ENCODE assay signal across 8 cellular contexts in genomic region chr13:28494537-28494860, GRCh38. TPM values are rescaled to one million over a fixed set of nuclear protein-coding genes. Genes with fewer than 3 reads are reported as not detected.
A peak's percentile ranks its signal among the peaks of the same experiment; 100 is the strongest.
DNase-seq lines count a peak whose midpoint lies in the region; ATAC-seq and TF ChIP-seq lines count a peak whose summit lies in the region.

No MANE protein-coding gene starts in this region.

- peaks cover 32% of the 10 kb centered on the region for H3K4me1 Mint-ChIP-seq in activated CD4-positive, alpha-beta T cell treated with anti-CD3 and anti-CD28 coated beads, Interleukin-2, amount 10 ng/mL, durations not matched to agents 7 days and 5 days
- H3K4me1 Mint-ChIP-seq in activated CD8-positive, alpha-beta T cell treated with anti-CD3 and anti-CD28 coated beads for 36 hours (ENCODE audit: low read depth), result peaks cover 26% of the 10 kb centered on the region

- H3K9me3 ChIP-seq in subcutaneous abdominal adipose tissue (ENCODE audit: control insufficient read depth in 5 of 5, low read length in 5 of 5), result no peaks in the 10 kb centered on the region
- no peaks in the 10 kb centered on the region for H3K9me3 ChIP-seq in OCI-LY7 (ENCODE audit: low read length)

- H3K27ac ChIP-seq in subcutaneous abdominal adipose tissue (ENCODE audit: low read depth, low read length) (peak overlapping the region; percentile 74), OCI-LY7 (ENCODE audit: low read depth, low read length, poor library complexity, severe bottlenecking) (no peak overlapping the region)

- no peaks in the 10 kb centered on the region for H3K9me2 ChIP-seq in OCI-LY7 (ENCODE audit: insufficient read depth, low read length)

- DNase-seq in activated CD4-positive, alpha-beta T cell treated with anti-CD3 and anti-CD28 coated beads, Interleukin-2, amount 10 ng/mL, durations not matched to agents 7 days and 5 days, result no peak
- no peak for DNase-seq in activated CD4-positive, alpha-beta T cell treated with anti-CD3 and anti-CD28 coated beads, Interleukin-2, amount 50 U/mL, for 4 hours
- peak; percentile 11 for DNase-seq in activated CD8-positive, alpha-beta T cell treated with anti-CD3 and anti-CD28 coated beads for 36 hours
- peak; percentile 35 for DNase-seq in iPS-NIHi11 (ENCODE audit: low spot score)
- DNase-seq in activated effector memory CD4-positive, alpha-beta T cell treated with anti-CD3 and anti-CD28 coated beads, Interleukin-2, amount 50 U/mL, for 16 hours, result no peak
- no peak for DNase-seq in OCI-LY7 (ENCODE audit: low spot score)
- no peak for DNase-seq in NCI-H1092 treated with DMSO at 0.1 percent for 48 hours (lab: John Stamatoyannopoulos, UW)

- no peaks in the 10 kb centered on the region for H3K9me3 Mint-ChIP-seq in activated CD4-positive, alpha-beta T cell treated with anti-CD3 and anti-CD28 coated beads, Interleukin-2, amount 10 ng/mL, durations not matched to agents 7 days and 5 days
- H3K9me3 Mint-ChIP-seq in activated CD8-positive, alpha-beta T cell treated with anti-CD3 and anti-CD28 coated beads for 36 hours, result no peaks in the 10 kb centered on the region

- H3K4me3 Mint-ChIP-seq in activated CD4-positive, alpha-beta T cell treated with anti-CD3 and anti-CD28 coated beads, Interleukin-2, amount 10 ng/mL, durations not matched to agents 7 days and 5 days, result peak overlapping the region; percentile 55
- H3K4me3 Mint-ChIP-seq in activated CD8-positive, alpha-beta T cell treated with anti-CD3 and anti-CD28 coated beads for 36 hours, result peak overlapping the region; percentile 75

- no peak for TF ChIP-seq CTCF in activated CD8-positive, alpha-beta T cell treated with anti-CD3 and anti-CD28 coated beads for 36 hours (IDR thresholded peaks at IDR 0.05)
- TF ChIP-seq CTCF in OCI-LY7 (conservative IDR thresholded peaks at IDR 0.05; ENCODE audit: low read length), result no peak

- H3K27me3 ChIP-seq in subcutaneous abdominal adipose tissue (ENCODE audit: control insufficient read depth in 5 of 5, insufficient read depth in 4 of 5, low read length in 5 of 5), result peaks cover 21 to 57% (median 38%) of the 10 kb centered on the region in 5 donors

- no peaks in the 10 kb centered on the region for H4K20me1 ChIP-seq in OCI-LY7 (ENCODE audit: insufficient read depth, low read length)

- H3K36me3 ChIP-seq in subcutaneous abdominal adipose tissue (ENCODE audit: control insufficient read depth in 5 of 5, insufficient read depth in 5 of 5, low read length in 5 of 5) (no peaks in the 10 kb centered on the region), OCI-LY7 (ENCODE audit: insufficient read depth, low read length) (no peaks in the 10 kb centered on the region)

- POLR2A ChIA-PET in activated CD4-positive, alpha-beta T cell treated with anti-CD3 and anti-CD28 coated beads, Interleukin-2, amount 10 ng/mL, durations not matched to agents 7 days and 5 days (lab: Charles Lee), result no interaction called here
- POLR2A ChIA-PET in activated CD8-positive, alpha-beta T cell treated with anti-CD3 and anti-CD28 coated beads for 36 hours (lab: Charles Lee), result no interaction called here
- POLR2A ChIA-PET in OCI-LY7 (lab: Charles Lee), result no interaction called here

- H3K4me1 ChIP-seq in subcutaneous abdominal adipose tissue (ENCODE audit: control insufficient read depth in 5 of 5, insufficient read depth in 5 of 5, low read length in 5 of 5) (peaks cover 0 to 48% (median 27%) of the 10 kb centered on the region in 5 donors), OCI-LY7 (ENCODE audit: insufficient read depth, low read length, poor library complexity, severe bottlenecking) (no peaks in the 10 kb centered on the region)

- no peak overlapping the region for H3K4me2 ChIP-seq in OCI-LY7 (ENCODE audit: low read length)

- ATAC-seq in activated CD8-positive, alpha-beta T cell treated with anti-CD3 and anti-CD28 coated beads for 36 hours, result peak; percentile 14

- H3K79me2 ChIP-seq in OCI-LY7 (ENCODE audit: insufficient read depth, low read depth, low read length), result no peaks in the 10 kb centered on the region

- H3K4me3 ChIP-seq in subcutaneous abdominal adipose tissue (ENCODE audit: low read depth in 1 of 5, low read length in 5 of 5) (peak overlapping the region in 4 of 5 donors; percentile 67 to 87 (median 74)), OCI-LY7 (ENCODE audit: low read depth, low read length, poor library complexity, severe bottlenecking) (no peak overlapping the region)

- CTCF ChIA-PET in activated CD4-positive, alpha-beta T cell treated with anti-CD3 and anti-CD28 coated beads, Interleukin-2, amount 10 ng/mL, durations not matched to agents 7 days and 5 days (lab: Charles Lee), result interaction anchor here (1.0 kb wide), 1 partner anchor 10 kb away, joined by 3 read pairs; no protein-coding TSS in a partner anchor
- CTCF ChIA-PET in activated CD8-positive, alpha-beta T cell treated with anti-CD3 and anti-CD28 coated beads for 36 hours (lab: Charles Lee), result interaction anchor here (1.0 kb wide), 1 partner anchor 60 kb away, joined by 3 read pairs; no protein-coding TSS in a partner anchor
- CTCF ChIA-PET in OCI-LY7 (lab: Charles Lee; ENCODE audit: unreplicated experiment), result no interaction called here

- H3K27ac Mint-ChIP-seq in activated CD4-positive, alpha-beta T cell treated with anti-CD3 and anti-CD28 coated beads, Interleukin-2, amount 10 ng/mL, durations not matched to agents 7 days and 5 days, result no peak overlapping the region
- no peak overlapping the region for H3K27ac Mint-ChIP-seq in activated CD8-positive, alpha-beta T cell treated with anti-CD3 and anti-CD28 coated beads for 36 hours

- peaks cover 2% of the 10 kb centered on the region for H3K36me3 Mint-ChIP-seq in activated CD4-positive, alpha-beta T cell treated with anti-CD3 and anti-CD28 coated beads, Interleukin-2, amount 10 ng/mL, durations not matched to agents 7 days and 5 days (ENCODE audit: low read depth)
- peaks cover 1% of the 10 kb centered on the region for H3K36me3 Mint-ChIP-seq in activated CD8-positive, alpha-beta T cell treated with anti-CD3 and anti-CD28 coated beads for 36 hours (ENCODE audit: low read depth)

- H3K27me3 Mint-ChIP-seq in activated CD4-positive, alpha-beta T cell treated with anti-CD3 and anti-CD28 coated beads, Interleukin-2, amount 10 ng/mL, durations not matched to agents 7 days and 5 days, result peaks cover 54% of the 10 kb centered on the region
- H3K27me3 Mint-ChIP-seq in activated CD8-positive, alpha-beta T cell treated with anti-CD3 and anti-CD28 coated beads for 36 hours, result peaks cover 37% of the 10 kb centered on the region

- peak overlapping the region in 3 of 5 donors; percentile 56 to 80 (median 63) for H3K9ac ChIP-seq in subcutaneous abdominal adipose tissue (ENCODE audit: low read length in 5 of 5)

- intact Hi-C loops in activated CD8-positive, alpha-beta T cell treated with anti-CD3 and anti-CD28 coated beads for 36 hours (cut with micrococcal nuclease), result loop anchor here (10.0 kb wide), 1 partner anchor 140 kb away; no protein-coding TSS in a partner anchor
- intact Hi-C loops in OCI-LY7 (cut with micrococcal nuclease; ENCODE audit: unreplicated experiment), result no loop called here

- no peak overlapping the region for H2AFZ ChIP-seq in OCI-LY7 (ENCODE audit: low read length)

- no TSS peak for BruUV-seq in OCI-LY7 (replicated peaks; lab: Mats Ljungman, UMichigan)

RNA-seq across cellular contexts. Expression of gene FLT1, which starts 0.4 kb away (rescaled TPM):
- under 1 TPM; 0.32 to 0.71 TPM for total RNA-seq in activated CD4-positive, alpha-beta T cell treated with anti-CD3 and anti-CD28 coated beads, Interleukin-2, amount 10 ng/mL, durations not matched to agents 7 days and 5 days
- total RNA-seq in activated CD8-positive, alpha-beta T cell treated with anti-CD3 and anti-CD28 coated beads for 36 hours, result 1 to 10 TPM; 7.7 to 8.2 TPM
- 2.0 and 2.5 TPM in 2 replicates for total RNA-seq in OCI-LY7 (2014; rRNA removed; shearing (Covaris generic))
- 1.6 and 2.3 TPM in 2 replicates for total RNA-seq in OCI-LY7 (2022)

Comparison
In these comparisons a context has a peak if more than half of its experiments do, and no peak if none do; other contexts are left out.
1. DNase-seq: peak in activated CD8-positive, alpha-beta T cell treated with anti-CD3 and anti-CD28 coated beads for 36 hours (single experiment) and iPS-NIHi11 (single experiment); none in activated CD4-positive, alpha-beta T cell treated with anti-CD3 and anti-CD28 coated beads, Interleukin-2, amount 10 ng/mL, durations not matched to agents 7 days and 5 days (single experiment), activated CD4-positive, alpha-beta T cell treated with anti-CD3 and anti-CD28 coated beads, Interleukin-2, amount 50 U/mL, for 4 hours (0 of 2), activated effector memory CD4-positive, alpha-beta T cell treated with anti-CD3 and anti-CD28 coated beads, Interleukin-2, amount 50 U/mL, for 16 hours (single experiment), OCI-LY7 (single experiment) and NCI-H1092 treated with DMSO at 0.1 percent for 48 hours (single experiment).